Comparison of ENCODE assay signal across 17 cellular contexts in the genomic region with DNA sequence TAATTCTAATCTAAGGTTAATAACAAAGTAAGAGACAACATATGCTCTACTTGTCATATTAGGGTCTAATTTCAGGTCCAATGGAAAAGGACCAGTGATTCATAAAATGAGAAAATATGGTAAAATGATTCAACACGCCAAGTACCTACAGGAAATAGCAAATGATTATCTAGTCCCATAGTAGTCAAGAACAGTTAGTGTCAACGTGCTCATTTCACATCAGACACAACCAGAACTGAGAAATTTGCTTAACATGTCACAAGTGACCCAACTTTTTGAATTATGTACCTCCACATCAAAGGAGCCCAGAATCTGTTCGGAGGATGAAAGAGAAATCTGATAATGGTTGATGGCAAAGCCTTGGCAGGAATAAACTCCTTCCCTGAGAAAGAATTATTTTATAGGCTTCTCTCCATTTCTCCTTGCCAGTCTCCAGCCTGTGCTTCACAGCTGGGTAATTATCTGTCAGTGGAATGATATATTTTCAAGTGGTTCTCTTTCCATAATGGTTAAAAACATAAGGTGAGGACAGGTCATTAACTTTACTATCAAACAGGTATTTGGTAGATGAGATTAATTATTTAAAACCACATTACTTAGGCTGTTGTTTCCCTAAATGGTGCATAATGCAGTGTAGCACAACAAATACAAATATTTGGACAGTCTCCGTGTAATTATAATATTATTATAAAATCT.
"Had no signal": no experiment of that assay in that cellular context is flagged by ENCODE, and none has a peak within 500 bp of the region (broad histone marks: within the 10 kb centered on the region; RNA-seq: fewer than 3 reads in every experiment).

No MANE protein-coding gene starts in this region.

- H3K9me3 ChIP-seq: mucosa of descending colon, right atrium auricular region, transverse colon had no signal

- H3K4me3 Mint-ChIP-seq: naive thymus-derived CD8-positive, alpha-beta T cell; T-helper 2 cell treated with Interferon-gamma antibody and Interleukin-4, amounts not matched to agents 5 μg/mL and 100 μg/mL, for 36 hours had no signal

- FAIRE-seq: colon, endothelial cell of umbilical vein had no signal

- H3K27ac ChIP-seq: foreskin keratinocyte, right atrium auricular region, skin epidermis, transverse colon had no signal

- H3K27me3 Mint-ChIP-seq: naive thymus-derived CD8-positive, alpha-beta T cell had no signal

- H3K9me3 Mint-ChIP-seq: T-helper 2 cell treated with Interferon-gamma antibody and Interleukin-4, amounts not matched to agents 5 μg/mL and 100 μg/mL, for 36 hours had no signal

- DNase-seq: activated CD4-positive, alpha-beta T cell treated with anti-CD3 and anti-CD28 coated beads, Interleukin-2, amount 50 U/mL, for 48 hours; activated naive CD4-positive, alpha-beta T cell treated with Interleukin-2 at 50 U/mL for 16 hours; effector CD4-positive, alpha-beta T cell; foreskin keratinocyte; head of caudate nucleus; mammary epithelial cell; mucosa of descending colon; naive thymus-derived CD8-positive, alpha-beta T cell; posterior cingulate gyrus; substantia nigra; transverse colon had no signal

- H3K4me3 ChIP-seq: mucosa of descending colon, right atrium auricular region, skin epidermis, transverse colon had no signal

- H3K27ac Mint-ChIP-seq: naive thymus-derived CD8-positive, alpha-beta T cell; T-helper 2 cell treated with Interferon-gamma antibody and Interleukin-4, amounts not matched to agents 5 μg/mL and 100 μg/mL, for 36 hours had no signal

- ATAC-seq: foreskin keratinocyte; left lobe of liver; mucosa of descending colon; naive thymus-derived CD8-positive, alpha-beta T cell had no signal

- H3K27me3 ChIP-seq: foreskin keratinocyte, right atrium auricular region, transverse colon had no signal

- H3K4me1 ChIP-seq: foreskin keratinocyte had no signal
